ENCODE assay signal across 21 cellular contexts in genomic region chrX:131711478-131711867, GRCh38.
DNase-seq lines count a peak whose midpoint lies in the region; TF ChIP-seq lines count a peak whose summit lies in the region.
"Had no signal": no experiment of that assay in that cellular context is flagged by ENCODE, and none has a peak within 500 bp of the region (broad histone marks: within the 10 kb centered on the region; RNA-seq: fewer than 3 reads in every experiment).

No MANE protein-coding gene starts in this region.

- CTCF ChIA-PET in mammary epithelial cell (lab: Charles Lee; ENCODE audit: low non-redundant PET) = no interaction called here

- TF ChIP-seq POLR2A in ovary (IDR thresholded peaks at IDR 0.05) = no peak

- no peaks in the 10 kb centered on the region for H3K4me1 Mint-ChIP-seq in type B pancreatic cell (ENCODE audit: unreplicated experiment)
- H3K4me1 Mint-ChIP-seq: activated CD4-positive, alpha-beta T cell treated with anti-CD3 and anti-CD28 coated beads, Interleukin-2, amount 10 ng/mL, durations not matched to agents 7 days and 5 days; activated naive CD8-positive, alpha-beta T cell treated with anti-CD3 and anti-CD28 coated beads, Interleukin-2, amount 50 U/mL, for 24 hours had no signal

- no TSS peak for BruUV-seq in mammary epithelial cell (replicated peaks; lab: Mats Ljungman, UMichigan)

- H4K20me1 ChIP-seq in OCI-LY1 (ENCODE audit: insufficient read depth, low read length) = no peaks in the 10 kb centered on the region
- H4K20me1 ChIP-seq in mammary epithelial cell (ENCODE audit: insufficient read depth, low read length) = no peaks in the 10 kb centered on the region

- 82% methylated on average over 5 of the region's 8 CpGs for WGBS in mammary epithelial cell (ENCODE audit: low coverage, missing lambda C conversion rate)
- WGBS in ovary, 3 donors = 65 to 75% (median 74%) methylated on average over 8 of the region's 8 CpGs

- no peaks in the 10 kb centered on the region for H3K79me2 ChIP-seq in OCI-LY1 (ENCODE audit: insufficient read depth, low read length)
- no peaks in the 10 kb centered on the region for H3K79me2 ChIP-seq in mammary epithelial cell (ENCODE audit: insufficient read depth, low read length)

- no peaks in the 10 kb centered on the region for H3K9me3 Mint-ChIP-seq in type B pancreatic cell
- H3K9me3 Mint-ChIP-seq: activated CD4-positive, alpha-beta T cell treated with anti-CD3 and anti-CD28 coated beads, Interleukin-2, amount 10 ng/mL, durations not matched to agents 7 days and 5 days; activated naive CD8-positive, alpha-beta T cell treated with anti-CD3 and anti-CD28 coated beads, Interleukin-2, amount 50 U/mL, for 24 hours had no signal

- DNase-seq in mammary epithelial cell (no peak), ovary (peak in 1 of 5 donors; percentile 30), type B pancreatic cell (ENCODE audit: extremely low spot score, unreplicated experiment) (no peak), NOMO-1 treated with DMSO at 0.1 percent for 48 hours (lab: John Stamatoyannopoulos, UW; ENCODE audit: unreplicated experiment) (no peak), NCI-H1092 (lab: John Stamatoyannopoulos, UW) (no peak), retina (no peak)
- DNase-seq: activated CD4-positive, alpha-beta T cell treated with anti-CD3 and anti-CD28 coated beads, Interleukin-2, amount 10 ng/mL, durations not matched to agents 7 days and 5 days; activated CD8-positive, alpha-beta memory T cell treated with anti-CD3 and anti-CD28 coated beads, Interleukin-2, amount 50 U/mL, for 48 hours; activated effector memory CD4-positive, alpha-beta T cell treated with anti-CD3 and anti-CD28 coated beads, Interleukin-2, amount 50 U/mL, for 16 hours; activated naive CD8-positive, alpha-beta T cell treated with anti-CD3 and anti-CD28 coated beads, Interleukin-2, amount 50 U/mL, for 24 hours; Calu3; EL; foreskin melanocyte; NCI-H1436 treated with DMSO at 0.1 percent for 48 hours; NCI-H2171; NCI-H526 treated with DMSO at 0.1 percent for 48 hours; Right ventricle myocardium superior; stimulated activated CD4-positive, alpha-beta T cell treated with anti-CD3 and anti-CD28 coated beads, Interleukin-1b, Interleukin-23, amount 100 ng/mL, for 48 hours; stimulated activated naive CD4-positive, alpha-beta T cell treated with Interleukin-2 at 50 U/mL for 16 hours had no signal

- H3K27me3 ChIP-seq in OCI-LY1 (ENCODE audit: insufficient read depth, low read length) = no peaks in the 10 kb centered on the region
- H3K27me3 ChIP-seq in mammary epithelial cell (ENCODE audit: insufficient read depth, low read length) = no peaks in the 10 kb centered on the region
- no peaks in the 10 kb centered on the region for H3K27me3 ChIP-seq in ovary

- no peaks in the 10 kb centered on the region for H3K27me3 Mint-ChIP-seq in type B pancreatic cell
- H3K27me3 Mint-ChIP-seq: activated CD4-positive, alpha-beta T cell treated with anti-CD3 and anti-CD28 coated beads, Interleukin-2, amount 10 ng/mL, durations not matched to agents 7 days and 5 days; activated naive CD8-positive, alpha-beta T cell treated with anti-CD3 and anti-CD28 coated beads, Interleukin-2, amount 50 U/mL, for 24 hours had no signal

- H3K4me3 Mint-ChIP-seq in type B pancreatic cell = no peak overlapping the region
- H3K4me3 Mint-ChIP-seq: activated CD4-positive, alpha-beta T cell treated with anti-CD3 and anti-CD28 coated beads, Interleukin-2, amount 10 ng/mL, durations not matched to agents 7 days and 5 days; activated naive CD8-positive, alpha-beta T cell treated with anti-CD3 and anti-CD28 coated beads, Interleukin-2, amount 50 U/mL, for 24 hours had no signal

- peak overlapping the region; percentile 34 for H3K4me3 ChIP-seq in OCI-LY1 (ENCODE audit: low read depth, low read length, poor library complexity, severe bottlenecking)
- no peak overlapping the region for H3K4me3 ChIP-seq in mammary epithelial cell (replicated peaks in 1 of 3; ENCODE audit: insufficient read depth in 1 of 3, low read depth in 2 of 3, low read length in 3 of 3)
- peak overlapping the region; percentile 12 for H3K4me3 ChIP-seq in ovary

- H3K4me2 ChIP-seq in OCI-LY1 (ENCODE audit: low read length) (peak overlapping the region; percentile 58), mammary epithelial cell (ENCODE audit: insufficient read depth, low read depth, low read length) (peak overlapping the region; percentile 37)

- H3K36me3 ChIP-seq in OCI-LY1 (ENCODE audit: insufficient read depth, low read length) (no peaks in the 10 kb centered on the region), mammary epithelial cell (ENCODE audit: insufficient read depth, low read length) (no peaks in the 10 kb centered on the region), ovary (no peaks in the 10 kb centered on the region)

- H3K9ac ChIP-seq in OCI-LY1 (ENCODE audit: low read length) (no peak overlapping the region), mammary epithelial cell (ENCODE audit: insufficient read depth, low read length) (no peak overlapping the region)

- TF ChIP-seq CTCF in C4-2B (conservative IDR thresholded peaks at IDR 0.05) = no peak
- TF ChIP-seq CTCF in OCI-LY1 (IDR thresholded peaks at IDR 0.05; ENCODE audit: low read length) = no peak
- TF ChIP-seq CTCF in mammary epithelial cell (conservative IDR thresholded peaks at IDR 0.05 in 1 of 2, IDR thresholded peaks at IDR 0.05 in 1 of 2; ENCODE audit: extremely low read depth in 1 of 2, insufficient read depth in 1 of 2, low read depth in 1 of 2, low read length in 2 of 2) = no peak
- no peak for TF ChIP-seq CTCF in ovary (IDR thresholded peaks at IDR 0.05)
- no peak for TF ChIP-seq CTCF in type B pancreatic cell (conservative IDR thresholded peaks at IDR 0.05)

- H3K36me3 Mint-ChIP-seq in type B pancreatic cell = no peaks in the 10 kb centered on the region

- H3K27ac Mint-ChIP-seq in type B pancreatic cell = no peak overlapping the region
- H3K27ac Mint-ChIP-seq: activated CD4-positive, alpha-beta T cell treated with anti-CD3 and anti-CD28 coated beads, Interleukin-2, amount 10 ng/mL, durations not matched to agents 7 days and 5 days; activated naive CD8-positive, alpha-beta T cell treated with anti-CD3 and anti-CD28 coated beads, Interleukin-2, amount 50 U/mL, for 24 hours had no signal

- intact Hi-C loops in mammary epithelial cell (cut with micrococcal nuclease) (loop anchor here (1.0 kb wide), 6 partner anchors 17 to 106 kb away; no protein-coding TSS in a partner anchor), ovary (cut with DNase I) (no loop called here)

- no peak for TF ChIP-seq EP300 in ovary (IDR thresholded peaks at IDR 0.05)

- no peaks in the 10 kb centered on the region for H3K9me2 ChIP-seq in OCI-LY1 (ENCODE audit: low read depth, low read length)

- H2AFZ ChIP-seq in OCI-LY1 (ENCODE audit: low read length) (no peak overlapping the region), mammary epithelial cell (ENCODE audit: low read depth, low read length) (no peak overlapping the region)

- H3K4me1 ChIP-seq in OCI-LY1 (ENCODE audit: insufficient read depth, low read length, severe bottlenecking) (peaks cover 17% of the 10 kb centered on the region), mammary epithelial cell (ENCODE audit: insufficient read depth, low read length) (no peaks in the 10 kb centered on the region), ovary (ENCODE audit: insufficient read depth) (no peaks in the 10 kb centered on the region)

- in situ Hi-C loops in mammary epithelial cell (cut with MboI; ENCODE audit: low sequenced_read_pairs in 2 of 2) = no loop called here

- H3K27ac ChIP-seq in C4-2B (peak overlapping the region; percentile 54), OCI-LY1 (ENCODE audit: low read depth, low read length, poor library complexity, severe bottlenecking) (peak overlapping the region; percentile 37), mammary epithelial cell (ENCODE audit: insufficient read depth, low read depth, low read length) (no peak overlapping the region), ovary (no peak overlapping the region)

- H3K9me3 ChIP-seq in OCI-LY1 (ENCODE audit: low read length) (no peaks in the 10 kb centered on the region), mammary epithelial cell (replicated peaks; ENCODE audit: insufficient read depth, low read length) (no peaks in the 10 kb centered on the region), ovary (no peaks in the 10 kb centered on the region)

- dilution Hi-C loops in mammary epithelial cell (cut with HindIII; ENCODE audit: low sequenced_read_pairs) = no loop called here

- no peaks in the 10 kb centered on the region for H3F3A ChIP-seq in OCI-LY1 (ENCODE audit: insufficient read depth, low read length)

Comparison
In these comparisons a context has a peak if more than half of its experiments do, and no peak if none do; other contexts are left out.
1. H3K27ac ChIP-seq: peak in C4-2B (single experiment) and OCI-LY1 (single experiment); none in mammary epithelial cell (single experiment) and ovary (0 of 2).
2. H3K4me3 ChIP-seq: peak in OCI-LY1 (single experiment) and ovary (single experiment); none in mammary epithelial cell (0 of 3).